Comparison of ENCODE assay signal across 26 cellular contexts in the genomic region with DNA sequence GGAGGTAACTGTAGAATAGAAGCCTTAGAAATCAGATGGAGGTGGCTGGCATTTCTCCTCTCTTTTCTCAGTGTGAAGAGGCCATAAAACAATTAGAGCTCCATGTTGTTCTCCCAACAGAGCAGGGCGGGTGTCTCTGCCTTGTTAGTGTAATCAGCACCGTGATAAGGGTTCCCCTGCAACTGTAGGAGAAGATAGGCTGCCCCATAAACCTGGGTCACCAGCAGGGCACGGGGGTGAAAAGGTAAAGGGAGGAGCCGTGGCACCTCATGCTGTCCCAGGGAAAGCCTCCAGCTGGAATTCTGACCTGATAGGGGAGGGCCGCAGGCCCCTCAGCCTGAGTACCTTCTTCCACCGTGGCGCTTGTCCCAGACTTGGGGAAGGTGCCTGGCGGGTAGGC.
DNase-seq lines count a peak whose midpoint lies in the region; ATAC-seq, FAIRE-seq and TF ChIP-seq lines count a peak whose summit lies in the region.
"Had no signal": no experiment of that assay in that cellular context is flagged by ENCODE, and none has a peak within 500 bp of the region (broad histone marks: within the 10 kb centered on the region; RNA-seq: fewer than 3 reads in every experiment).

No MANE protein-coding gene starts in this region.

- H3K9ac ChIP-seq in colonic mucosa (ENCODE audit: low read depth in 2 of 2, low read length in 2 of 2): peak overlapping the region in 1 of 2 donors; percentile 59

- no peaks in the 10 kb centered on the region for H3K9me3 Mint-ChIP-seq in neural crest cell
- H3K9me3 Mint-ChIP-seq: activated CD4-positive, alpha-beta memory T cell treated with anti-CD3 and anti-CD28 coated beads, Interleukin-2, amount 10 ng/mL, durations not matched to agents 7 days and 5 days; activated naive CD4-positive, alpha-beta T cell treated with anti-CD3 and anti-CD28 coated beads, Interleukin-2, amount 50 U/mL, for 72 hours; activated T-helper 17 cell treated with anti-CD3 and anti-CD28 coated beads, Interleukin-2, amount 50 U/mL, for 72 hours; memory B cell; stimulated activated naive CD8-positive, alpha-beta T cell treated with anti-CD3 and anti-CD28 coated beads, Interleukin-15, Interleukin-2, amounts not matched to agents 100 ng/mL and 50 ng/mL, for 24 hours had no signal

- H3K9me3 ChIP-seq in HEK293 (ENCODE audit: control insufficient read depth, insufficient read depth, low read depth, low read length) (no peaks in the 10 kb centered on the region), colonic mucosa (no peaks in the 10 kb centered on the region)
- H3K9me3 ChIP-seq: breast epithelium, SJSA1 had no signal

- H3K4me1 ChIP-seq in HEK293 (ENCODE audit: control insufficient read depth, insufficient read depth, low read length) (no peaks in the 10 kb centered on the region), colonic mucosa (no peaks in the 10 kb centered on the region)
- H3K4me1 ChIP-seq: breast epithelium, SJSA1 had no signal

- POLR2A ChIA-PET in HEK293 (lab: Yijun Ruan, JAX): no interaction called here

- H3K4me1 Mint-ChIP-seq in neural crest cell: peaks cover 5% of the 10 kb centered on the region
- H3K4me1 Mint-ChIP-seq: activated CD4-positive, alpha-beta memory T cell treated with anti-CD3 and anti-CD28 coated beads, Interleukin-2, amount 10 ng/mL, durations not matched to agents 7 days and 5 days; activated T-helper 17 cell treated with anti-CD3 and anti-CD28 coated beads, Interleukin-2, amount 50 U/mL, for 72 hours; memory B cell had no signal

- no peak for ATAC-seq in GM18907 (IDR thresholded peaks at IDR 0.05; ENCODE audit: unreplicated experiment)
- ATAC-seq: activated naive CD4-positive, alpha-beta T cell treated with anti-CD3 and anti-CD28 coated beads, Interleukin-2, amount 50 U/mL, for 72 hours; activated T-helper 17 cell treated with anti-CD3 and anti-CD28 coated beads, Interleukin-2, amount 50 U/mL, for 72 hours had no signal

- intact Hi-C loops in colonic mucosa (cut with DNase I): no loop called here

- FAIRE-seq in D721Med (lab: Jason Lieb, UNC): no peak
- FAIRE-seq: colon had no signal

- H3K27me3 ChIP-seq in colonic mucosa: no peaks in the 10 kb centered on the region

- peak overlapping the region; percentile 75 for H3K27ac Mint-ChIP-seq in neural crest cell (ENCODE audit: unreplicated experiment)
- H3K27ac Mint-ChIP-seq: activated CD4-positive, alpha-beta memory T cell treated with anti-CD3 and anti-CD28 coated beads, Interleukin-2, amount 10 ng/mL, durations not matched to agents 7 days and 5 days; activated naive CD4-positive, alpha-beta T cell treated with anti-CD3 and anti-CD28 coated beads, Interleukin-2, amount 50 U/mL, for 72 hours; activated T-helper 17 cell treated with anti-CD3 and anti-CD28 coated beads, Interleukin-2, amount 50 U/mL, for 72 hours; memory B cell; stimulated activated naive CD8-positive, alpha-beta T cell treated with anti-CD3 and anti-CD28 coated beads, Interleukin-15, Interleukin-2, amounts not matched to agents 100 ng/mL and 50 ng/mL, for 24 hours had no signal

- H3K4me3 Mint-ChIP-seq in neural crest cell: no peak overlapping the region
- H3K4me3 Mint-ChIP-seq: activated CD4-positive, alpha-beta memory T cell treated with anti-CD3 and anti-CD28 coated beads, Interleukin-2, amount 10 ng/mL, durations not matched to agents 7 days and 5 days; activated T-helper 17 cell treated with anti-CD3 and anti-CD28 coated beads, Interleukin-2, amount 50 U/mL, for 72 hours; memory B cell; stimulated activated naive CD8-positive, alpha-beta T cell treated with anti-CD3 and anti-CD28 coated beads, Interleukin-15, Interleukin-2, amounts not matched to agents 100 ng/mL and 50 ng/mL, for 24 hours had no signal

- TF ChIP-seq CTCF in HEK293 (tag by site-specific recombination; IDR thresholded peaks at IDR 0.05) (no peak), colonic mucosa (IDR thresholded peaks at IDR 0.05) (no peak), neural crest cell (conservative IDR thresholded peaks at IDR 0.05) (no peak), D721Med (IDR thresholded peaks at IDR 0.05; ENCODE audit: insufficient read depth, missing control alignments) (no peak)

- H3K27me3 Mint-ChIP-seq in neural crest cell (ENCODE audit: low read depth): peaks cover 15% of the 10 kb centered on the region

- H3K27ac ChIP-seq in HEK293 (ENCODE audit: extremely low read depth, low read depth, low read length): no peak overlapping the region
- peak overlapping the region; percentile 51 for H3K27ac ChIP-seq in colonic mucosa
- H3K27ac ChIP-seq: breast epithelium, SJSA1 had no signal

- CTCF ChIA-PET in HEK293 (lab: Yijun Ruan, JAX): interaction anchor here (1.3 to 1.4 kb wide), 2 partner anchors 16 to 18 kb away, joined by 3 to 8 read pairs; no protein-coding TSS in a partner anchor

- H3K36me3 ChIP-seq in HEK293 (ENCODE audit: control insufficient read depth in 2 of 2, insufficient read depth in 1 of 2, low read length in 2 of 2): no peaks in the 10 kb centered on the region
- H3K36me3 ChIP-seq in colonic mucosa: no peaks in the 10 kb centered on the region
- H3K36me3 ChIP-seq: breast epithelium, SJSA1 had no signal

- no peaks in the 10 kb centered on the region for H3K36me3 Mint-ChIP-seq in neural crest cell (ENCODE audit: low read depth)
- H3K36me3 Mint-ChIP-seq: activated naive CD4-positive, alpha-beta T cell treated with anti-CD3 and anti-CD28 coated beads, Interleukin-2, amount 50 U/mL, for 72 hours; memory B cell had no signal

- no peak overlapping the region for H3K4me3 ChIP-seq in HEK293 (ENCODE audit: low read depth, low read length)
- no peak overlapping the region for H3K4me3 ChIP-seq in colonic mucosa
- H3K4me3 ChIP-seq: breast epithelium, SJSA1 had no signal

- peak; percentile 53 for DNase-seq in ELF-1 (ENCODE audit: low read depth, low spot score)
- DNase-seq in colonic mucosa: peak; percentile 93
- no peak for DNase-seq in neural crest cell (ENCODE audit: low read depth, low spot score)
- DNase-seq in NCI-H82 treated with DMSO at 0.1 percent for 48 hours (lab: John Stamatoyannopoulos, UW; ENCODE audit: unreplicated experiment): no peak
- no peak for DNase-seq in D721Med (ENCODE audit: insufficient read length, low spot score)
- DNase-seq: ACHN; activated CD4-positive, alpha-beta memory T cell treated with anti-CD3 and anti-CD28 coated beads, Interleukin-2, amount 10 ng/mL, durations not matched to agents 7 days and 5 days; activated CD4-positive, CD25-positive, alpha-beta regulatory T cell treated with anti-CD3 and anti-CD28 coated beads, Interleukin-2, amount 50 U/mL, for 72 hours; DMS79; effector memory CD4-positive, alpha-beta T cell; GOT3; head of caudate nucleus; kidney glomerular epithelial cell; NCI-H1105; NCI-H1930; NCI-H526; occipital lobe had no signal

TF ChIP-seq in HEK293, 187 proteins besides CTCF, POLR2A, EP300 and RAD21:
- TF ChIP-seq ZNF830 (tag by site-specific recombination; IDR thresholded peaks at IDR 0.05; ENCODE audit: low read depth) (no peak), ZIC2 (tag by site-specific recombination; IDR thresholded peaks at IDR 0.05) (peak; percentile 60), SETDB1 (IDR thresholded peaks at IDR 0.05; ENCODE audit: insufficient read length, low read length) (no peak)

Comparison
In these comparisons a context has a peak if more than half of its experiments do, and no peak if none do; other contexts are left out.
1. DNase-seq: peak in ELF-1 (single experiment) and colonic mucosa (single experiment); none in neural crest cell (single experiment), NCI-H82 treated with DMSO at 0.1 percent for 48 hours (single experiment) and D721Med (single experiment).